ENCODE assay signal across 10 cellular contexts in the genomic region with DNA sequence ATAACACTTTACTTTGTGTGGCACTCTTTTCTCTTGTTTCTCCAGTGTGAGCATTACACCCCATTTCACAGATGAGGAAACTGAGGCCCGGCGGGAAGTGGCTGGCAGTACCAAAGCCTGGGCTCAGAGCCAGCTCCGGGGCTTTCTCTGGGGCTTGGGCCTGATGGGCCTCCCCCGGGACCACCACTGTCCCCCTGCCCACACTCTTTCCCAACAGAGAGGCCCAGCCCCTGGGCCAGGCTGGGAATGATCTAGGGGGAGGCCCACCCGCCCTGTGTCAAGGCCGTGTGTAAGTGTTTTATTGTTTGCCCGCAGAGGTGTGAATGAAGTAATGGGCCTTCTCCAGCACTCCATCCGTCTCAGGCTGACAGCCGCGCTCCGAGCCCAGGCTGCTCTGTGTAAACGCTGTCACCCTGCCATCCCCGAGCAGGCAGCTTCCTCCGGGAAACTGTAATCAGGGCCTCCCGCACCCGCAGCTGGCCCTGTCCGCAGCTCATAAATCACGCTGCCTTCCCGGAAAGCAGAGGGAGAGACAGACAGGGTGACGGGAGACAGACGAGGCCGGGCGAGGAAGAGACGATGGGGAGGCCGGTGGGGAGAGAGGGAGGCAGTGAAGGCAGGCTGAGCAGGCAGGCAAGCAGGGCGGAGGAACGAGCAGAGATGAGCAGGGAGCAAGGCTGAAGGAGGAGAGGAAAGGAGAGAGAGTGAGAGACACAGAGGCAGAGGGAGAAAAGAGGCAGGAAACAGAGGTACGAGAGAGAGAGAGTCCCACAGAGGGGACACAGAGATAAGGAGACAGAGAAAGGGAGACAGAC.
DNase-seq lines count a peak whose midpoint lies in the region; ATAC-seq and TF ChIP-seq lines count a peak whose summit lies in the region.
"Had no signal": no experiment of that assay in that cellular context is flagged by ENCODE, and none has a peak within 500 bp of the region (broad histone marks: within the 10 kb centered on the region; RNA-seq: fewer than 3 reads in every experiment).

No MANE protein-coding gene starts in this region.

- no peaks in the 10 kb centered on the region for H3K9me3 ChIP-seq in left lung

- ATAC-seq in SK-N-SH treated with all-trans-retinoic acid at 6 μM for 48 hours (peak; percentile 67), left lung (peak; percentile 43), HG03135 (IDR thresholded peaks at IDR 0.05; ENCODE audit: unreplicated experiment) (no peak), HG02588 (IDR thresholded peaks at IDR 0.05; ENCODE audit: unreplicated experiment) (no peak), sciatic nerve (no peak)

- DNase-seq in AG08396 (ENCODE audit: low spot score) (peak; percentile 55), HuH-7 (ENCODE audit: low spot score) (peak; percentile 68), left lung (peak in 1 of 2 donors; percentile 42), T-helper 2 cell (no peak), sciatic nerve (ENCODE audit: low spot score) (no peak)
- DNase-seq: CD4-positive, alpha-beta memory T cell; T1000 had no signal

- no peak for TF ChIP-seq CTCF in left lung (IDR thresholded peaks at IDR 0.05)

- no peaks in the 10 kb centered on the region for H3K4me1 ChIP-seq in left lung

- intact Hi-C loops in left lung (cut with DNase I): no loop called here
- intact Hi-C loops in sciatic nerve (cut with DNase I): no loop called here

- H3K27me3 ChIP-seq in left lung: peaks cover 0 to 86% of the 10 kb centered on the region in 2 donors

- no peak overlapping the region for H3K4me3 ChIP-seq in left lung

- H3K27ac ChIP-seq in left lung: no peak overlapping the region

- no peaks in the 10 kb centered on the region for H3K36me3 ChIP-seq in left lung

TF ChIP-seq in SK-N-SH treated with all-trans-retinoic acid at 6 μM for 48 hours, 23 proteins besides CTCF, POLR2A, EP300 and RAD21:
- TF ChIP-seq ZNF70 (CRISPR knock-in tag; IDR thresholded peaks at IDR 0.05) (no peak), TCF4 (CRISPR knock-in tag; IDR thresholded peaks at IDR 0.05; ENCODE audit: borderline replicate concordance) (peak; percentile 28; the same call in 1 of the 2 replicates), ZNF8 (CRISPR knock-in tag; IDR thresholded peaks at IDR 0.05) (no peak)
- TF ChIP-seq, protein P1, sequence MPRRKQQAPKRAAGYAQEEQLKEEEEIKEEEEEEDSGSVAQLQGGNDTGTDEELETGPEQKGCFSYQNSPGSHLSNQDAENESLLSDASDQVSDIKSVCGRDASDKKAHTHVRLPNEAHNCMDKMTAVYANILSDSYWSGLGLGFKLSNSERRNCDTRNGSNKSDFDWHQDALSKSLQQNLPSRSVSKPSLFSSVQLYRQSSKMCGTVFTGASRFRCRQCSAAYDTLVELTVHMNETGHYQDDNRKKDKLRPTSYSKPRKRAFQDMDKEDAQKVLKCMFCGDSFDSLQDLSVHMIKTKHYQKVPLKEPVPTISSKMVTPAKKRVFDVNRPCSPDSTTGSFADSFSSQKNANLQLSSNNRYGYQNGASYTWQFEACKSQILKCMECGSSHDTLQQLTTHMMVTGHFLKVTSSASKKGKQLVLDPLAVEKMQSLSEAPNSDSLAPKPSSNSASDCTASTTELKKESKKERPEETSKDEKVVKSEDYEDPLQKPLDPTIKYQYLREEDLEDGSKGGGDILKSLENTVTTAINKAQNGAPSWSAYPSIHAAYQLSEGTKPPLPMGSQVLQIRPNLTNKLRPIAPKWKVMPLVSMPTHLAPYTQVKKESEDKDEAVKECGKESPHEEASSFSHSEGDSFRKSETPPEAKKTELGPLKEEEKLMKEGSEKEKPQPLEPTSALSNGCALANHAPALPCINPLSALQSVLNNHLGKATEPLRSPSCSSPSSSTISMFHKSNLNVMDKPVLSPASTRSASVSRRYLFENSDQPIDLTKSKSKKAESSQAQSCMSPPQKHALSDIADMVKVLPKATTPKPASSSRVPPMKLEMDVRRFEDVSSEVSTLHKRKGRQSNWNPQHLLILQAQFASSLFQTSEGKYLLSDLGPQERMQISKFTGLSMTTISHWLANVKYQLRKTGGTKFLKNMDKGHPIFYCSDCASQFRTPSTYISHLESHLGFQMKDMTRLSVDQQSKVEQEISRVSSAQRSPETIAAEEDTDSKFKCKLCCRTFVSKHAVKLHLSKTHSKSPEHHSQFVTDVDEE (CRISPR knock-in tag; IDR thresholded peaks at IDR 0.05): peak; percentile 76
- TF ChIP-seq, protein P2, sequence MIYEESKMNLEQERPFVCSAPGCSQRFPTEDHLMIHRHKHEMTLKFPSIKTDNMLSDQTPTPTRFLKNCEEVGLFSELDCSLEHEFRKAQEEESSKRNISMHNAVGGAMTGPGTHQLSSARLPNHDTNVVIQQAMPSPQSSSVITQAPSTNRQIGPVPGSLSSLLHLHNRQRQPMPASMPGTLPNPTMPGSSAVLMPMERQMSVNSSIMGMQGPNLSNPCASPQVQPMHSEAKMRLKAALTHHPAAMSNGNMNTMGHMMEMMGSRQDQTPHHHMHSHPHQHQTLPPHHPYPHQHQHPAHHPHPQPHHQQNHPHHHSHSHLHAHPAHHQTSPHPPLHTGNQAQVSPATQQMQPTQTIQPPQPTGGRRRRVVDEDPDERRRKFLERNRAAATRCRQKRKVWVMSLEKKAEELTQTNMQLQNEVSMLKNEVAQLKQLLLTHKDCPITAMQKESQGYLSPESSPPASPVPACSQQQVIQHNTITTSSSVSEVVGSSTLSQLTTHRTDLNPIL (CRISPR knock-in tag; IDR thresholded peaks at IDR 0.05; ENCODE audit: low read depth): 0 out of 2 replicates have a peak, but pooled peaks have one; percentile 15

Comparison
In these comparisons a context has a peak if more than half of its experiments do, and no peak if none do; other contexts are left out.
1. DNase-seq: peak in AG08396 (single experiment) and HuH-7 (single experiment); none in T-helper 2 cell (0 of 5) and sciatic nerve (single experiment).
2. ATAC-seq: peak in SK-N-SH treated with all-trans-retinoic acid at 6 μM for 48 hours (single experiment) and left lung (single experiment); none in HG03135 (single experiment), HG02588 (single experiment) and sciatic nerve (single experiment).